ENCODE assay signal across 1 cellular context in genomic region chr9:36162211-36162610, GRCh38.
TF ChIP-seq lines count a peak whose summit lies in the region.

No MANE protein-coding gene starts in this region.

TF ChIP-seq in H1, 55 proteins besides CTCF, POLR2A, EP300 and RAD21:
- TF ChIP-seq CBX8 (IDR thresholded peaks at IDR 0.05; ENCODE audit: borderline replicate concordance, low read depth, low read length), result no peak
- no peak for TF ChIP-seq HDAC6 (IDR thresholded peaks at IDR 0.05; ENCODE audit: low read depth, low read length)
- no peak for TF ChIP-seq RXRA (IDR thresholded peaks at IDR 0.05; ENCODE audit: insufficient read depth, low read depth, low read length)
- TF ChIP-seq, protein P1, sequence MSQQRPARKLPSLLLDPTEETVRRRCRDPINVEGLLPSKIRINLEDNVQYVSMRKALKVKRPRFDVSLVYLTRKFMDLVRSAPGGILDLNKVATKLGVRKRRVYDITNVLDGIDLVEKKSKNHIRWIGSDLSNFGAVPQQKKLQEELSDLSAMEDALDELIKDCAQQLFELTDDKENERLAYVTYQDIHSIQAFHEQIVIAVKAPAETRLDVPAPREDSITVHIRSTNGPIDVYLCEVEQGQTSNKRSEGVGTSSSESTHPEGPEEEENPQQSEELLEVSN (IDR thresholded peaks at IDR 0.05), result no peak
- no peak for TF ChIP-seq TCF12 (IDR thresholded peaks at IDR 0.05; ENCODE audit: low read depth, low read length)
- TF ChIP-seq CTBP2 (IDR thresholded peaks at IDR 0.05; ENCODE audit: borderline replicate concordance, insufficient read depth, insufficient read length, low read length), result no peak
- TF ChIP-seq CEBPB (IDR thresholded peaks at IDR 0.05; ENCODE audit: low read depth, low read length), result no peak
- TF ChIP-seq POLR2AphosphoS5 (IDR thresholded peaks at IDR 0.05; ENCODE audit: low read depth, low read length), result no peak
- TF ChIP-seq SRF (IDR thresholded peaks at IDR 0.05; ENCODE audit: low read depth, low read length), result no peak
- TF ChIP-seq POU5F1 (IDR thresholded peaks at IDR 0.05; ENCODE audit: low read depth, low read length), result no peak
- no peak for TF ChIP-seq ASH2L (IDR thresholded peaks at IDR 0.05; ENCODE audit: low read length)
- TF ChIP-seq GTF2F1 (IDR thresholded peaks at IDR 0.05; ENCODE audit: borderline replicate concordance, low read depth, low read length), result no peak
- TF ChIP-seq RBBP5 (IDR thresholded peaks at IDR 0.05; ENCODE audit: borderline replicate concordance, low read depth, low read length), result no peak
- TF ChIP-seq, protein P2, sequence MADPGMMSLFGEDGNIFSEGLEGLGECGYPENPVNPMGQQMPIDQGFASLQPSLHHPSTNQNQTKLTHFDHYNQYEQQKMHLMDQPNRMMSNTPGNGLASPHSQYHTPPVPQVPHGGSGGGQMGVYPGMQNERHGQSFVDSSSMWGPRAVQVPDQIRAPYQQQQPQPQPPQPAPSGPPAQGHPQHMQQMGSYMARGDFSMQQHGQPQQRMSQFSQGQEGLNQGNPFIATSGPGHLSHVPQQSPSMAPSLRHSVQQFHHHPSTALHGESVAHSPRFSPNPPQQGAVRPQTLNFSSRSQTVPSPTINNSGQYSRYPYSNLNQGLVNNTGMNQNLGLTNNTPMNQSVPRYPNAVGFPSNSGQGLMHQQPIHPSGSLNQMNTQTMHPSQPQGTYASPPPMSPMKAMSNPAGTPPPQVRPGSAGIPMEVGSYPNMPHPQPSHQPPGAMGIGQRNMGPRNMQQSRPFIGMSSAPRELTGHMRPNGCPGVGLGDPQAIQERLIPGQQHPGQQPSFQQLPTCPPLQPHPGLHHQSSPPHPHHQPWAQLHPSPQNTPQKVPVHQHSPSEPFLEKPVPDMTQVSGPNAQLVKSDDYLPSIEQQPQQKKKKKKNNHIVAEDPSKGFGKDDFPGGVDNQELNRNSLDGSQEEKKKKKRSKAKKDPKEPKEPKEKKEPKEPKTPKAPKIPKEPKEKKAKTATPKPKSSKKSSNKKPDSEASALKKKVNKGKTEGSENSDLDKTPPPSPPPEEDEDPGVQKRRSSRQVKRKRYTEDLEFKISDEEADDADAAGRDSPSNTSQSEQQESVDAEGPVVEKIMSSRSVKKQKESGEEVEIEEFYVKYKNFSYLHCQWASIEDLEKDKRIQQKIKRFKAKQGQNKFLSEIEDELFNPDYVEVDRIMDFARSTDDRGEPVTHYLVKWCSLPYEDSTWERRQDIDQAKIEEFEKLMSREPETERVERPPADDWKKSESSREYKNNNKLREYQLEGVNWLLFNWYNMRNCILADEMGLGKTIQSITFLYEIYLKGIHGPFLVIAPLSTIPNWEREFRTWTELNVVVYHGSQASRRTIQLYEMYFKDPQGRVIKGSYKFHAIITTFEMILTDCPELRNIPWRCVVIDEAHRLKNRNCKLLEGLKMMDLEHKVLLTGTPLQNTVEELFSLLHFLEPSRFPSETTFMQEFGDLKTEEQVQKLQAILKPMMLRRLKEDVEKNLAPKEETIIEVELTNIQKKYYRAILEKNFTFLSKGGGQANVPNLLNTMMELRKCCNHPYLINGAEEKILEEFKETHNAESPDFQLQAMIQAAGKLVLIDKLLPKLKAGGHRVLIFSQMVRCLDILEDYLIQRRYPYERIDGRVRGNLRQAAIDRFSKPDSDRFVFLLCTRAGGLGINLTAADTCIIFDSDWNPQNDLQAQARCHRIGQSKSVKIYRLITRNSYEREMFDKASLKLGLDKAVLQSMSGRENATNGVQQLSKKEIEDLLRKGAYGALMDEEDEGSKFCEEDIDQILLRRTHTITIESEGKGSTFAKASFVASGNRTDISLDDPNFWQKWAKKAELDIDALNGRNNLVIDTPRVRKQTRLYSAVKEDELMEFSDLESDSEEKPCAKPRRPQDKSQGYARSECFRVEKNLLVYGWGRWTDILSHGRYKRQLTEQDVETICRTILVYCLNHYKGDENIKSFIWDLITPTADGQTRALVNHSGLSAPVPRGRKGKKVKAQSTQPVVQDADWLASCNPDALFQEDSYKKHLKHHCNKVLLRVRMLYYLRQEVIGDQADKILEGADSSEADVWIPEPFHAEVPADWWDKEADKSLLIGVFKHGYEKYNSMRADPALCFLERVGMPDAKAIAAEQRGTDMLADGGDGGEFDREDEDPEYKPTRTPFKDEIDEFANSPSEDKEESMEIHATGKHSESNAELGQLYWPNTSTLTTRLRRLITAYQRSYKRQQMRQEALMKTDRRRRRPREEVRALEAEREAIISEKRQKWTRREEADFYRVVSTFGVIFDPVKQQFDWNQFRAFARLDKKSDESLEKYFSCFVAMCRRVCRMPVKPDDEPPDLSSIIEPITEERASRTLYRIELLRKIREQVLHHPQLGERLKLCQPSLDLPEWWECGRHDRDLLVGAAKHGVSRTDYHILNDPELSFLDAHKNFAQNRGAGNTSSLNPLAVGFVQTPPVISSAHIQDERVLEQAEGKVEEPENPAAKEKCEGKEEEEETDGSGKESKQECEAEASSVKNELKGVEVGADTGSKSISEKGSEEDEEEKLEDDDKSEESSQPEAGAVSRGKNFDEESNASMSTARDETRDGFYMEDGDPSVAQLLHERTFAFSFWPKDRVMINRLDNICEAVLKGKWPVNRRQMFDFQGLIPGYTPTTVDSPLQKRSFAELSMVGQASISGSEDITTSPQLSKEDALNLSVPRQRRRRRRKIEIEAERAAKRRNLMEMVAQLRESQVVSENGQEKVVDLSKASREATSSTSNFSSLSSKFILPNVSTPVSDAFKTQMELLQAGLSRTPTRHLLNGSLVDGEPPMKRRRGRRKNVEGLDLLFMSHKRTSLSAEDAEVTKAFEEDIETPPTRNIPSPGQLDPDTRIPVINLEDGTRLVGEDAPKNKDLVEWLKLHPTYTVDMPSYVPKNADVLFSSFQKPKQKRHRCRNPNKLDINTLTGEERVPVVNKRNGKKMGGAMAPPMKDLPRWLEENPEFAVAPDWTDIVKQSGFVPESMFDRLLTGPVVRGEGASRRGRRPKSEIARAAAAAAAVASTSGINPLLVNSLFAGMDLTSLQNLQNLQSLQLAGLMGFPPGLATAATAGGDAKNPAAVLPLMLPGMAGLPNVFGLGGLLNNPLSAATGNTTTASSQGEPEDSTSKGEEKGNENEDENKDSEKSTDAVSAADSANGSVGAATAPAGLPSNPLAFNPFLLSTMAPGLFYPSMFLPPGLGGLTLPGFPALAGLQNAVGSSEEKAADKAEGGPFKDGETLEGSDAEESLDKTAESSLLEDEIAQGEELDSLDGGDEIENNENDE (IDR thresholded peaks at IDR 0.05; ENCODE audit: insufficient replicate concordance, low read length), result no peak
- no peak for TF ChIP-seq SP4 (IDR thresholded peaks at IDR 0.05; ENCODE audit: low read length)
- TF ChIP-seq BACH1 (IDR thresholded peaks at IDR 0.05; ENCODE audit: low read length), result no peak
- TF ChIP-seq TEAD4 (IDR thresholded peaks at IDR 0.05; ENCODE audit: low read depth, low read length), result no peak
